ENCODE assay signal across 14 cellular contexts in the genomic region with DNA sequence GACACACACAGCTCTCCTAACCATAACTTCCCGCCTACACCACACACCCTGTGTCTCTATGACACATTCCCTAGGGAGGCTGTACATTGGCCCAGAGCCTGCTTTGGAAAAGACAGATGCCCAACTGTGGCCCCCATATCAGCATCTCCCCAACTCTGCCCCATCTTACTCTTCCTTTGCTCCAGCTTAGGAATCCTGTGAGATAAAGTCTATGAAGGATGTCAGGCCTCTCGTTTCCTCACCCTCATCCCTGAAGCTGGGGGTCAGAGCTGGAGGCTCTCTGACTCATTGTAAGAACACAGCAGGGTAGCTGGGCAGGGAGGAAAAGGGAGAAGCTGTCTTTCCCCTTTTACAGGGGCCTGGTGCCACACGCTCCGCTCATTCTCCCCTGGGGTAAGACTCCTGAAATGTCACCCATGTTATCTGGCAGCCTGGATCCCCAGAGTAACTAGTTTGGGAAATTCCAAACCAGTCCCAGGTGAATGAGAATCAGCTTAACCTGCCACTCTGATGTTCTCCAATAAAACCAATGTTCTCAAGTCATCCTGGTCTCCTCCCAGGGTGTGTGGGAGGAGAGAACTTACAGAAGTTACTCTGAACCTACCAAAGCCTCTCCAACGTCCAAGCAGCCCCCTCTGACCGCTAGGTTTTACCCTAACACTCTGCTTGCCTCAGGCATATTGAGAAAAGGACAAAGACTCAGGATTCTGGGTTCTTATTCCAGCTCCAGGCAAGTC. TPM values are rescaled to one million over a fixed set of nuclear protein-coding genes. Genes with fewer than 3 reads are reported as not detected.
DNase-seq lines count a peak whose midpoint lies in the region; ATAC-seq, FAIRE-seq and TF ChIP-seq lines count a peak whose summit lies in the region.
"Had no signal": no experiment of that assay in that cellular context is flagged by ENCODE, and none has a peak within 500 bp of the region (broad histone marks: within the 10 kb centered on the region; RNA-seq: fewer than 3 reads in every experiment).

No MANE protein-coding gene starts in this region.

- H3K79me2 ChIP-seq in astrocyte (ENCODE audit: insufficient read depth, low read length) (peaks cover 3% of the 10 kb centered on the region), hepatocyte (no peaks in the 10 kb centered on the region)

- TF ChIP-seq EP300 in A549 (IDR thresholded peaks at IDR 0.05) = no peak

- H3K9ac ChIP-seq in astrocyte (ENCODE audit: low read length) = peak overlapping the region; percentile 11

- no peaks in the 10 kb centered on the region for H3K36me3 ChIP-seq in astrocyte (ENCODE audit: insufficient read depth, low read length)
- no peaks in the 10 kb centered on the region for H3K36me3 ChIP-seq in hepatocyte (replicated peaks; ENCODE audit: insufficient read depth, low read depth)

- no peak for TF ChIP-seq RAD21 in A549 (conservative IDR thresholded peaks at IDR 0.05 in 1 of 2, IDR thresholded peaks at IDR 0.05 in 1 of 2)

- H3K4me3 ChIP-seq in A549 (no peak overlapping the region), astrocyte (ENCODE audit: insufficient read depth, low read depth, low read length) (no peak overlapping the region), hepatocyte (no peak overlapping the region)

- peak overlapping the region in 1 of 2 experiments; percentile 47; a peak in 3 of 6 replicates for H3K27ac ChIP-seq in A549
- peak overlapping the region; percentile 8 for H3K27ac ChIP-seq in astrocyte (ENCODE audit: low read depth, low read length)
- H3K27ac ChIP-seq in hepatocyte = peak overlapping the region; percentile 27
- H3K27ac ChIP-seq: C4-2B, VCaP had no signal

- no peaks in the 10 kb centered on the region for H3K9me2 ChIP-seq in hepatocyte (replicated peaks; ENCODE audit: insufficient read depth)

- H3K4me2 ChIP-seq in A549 (peak overlapping the region; percentile 5; the same call in 2 of the 3 replicates), astrocyte (ENCODE audit: low read length) (peak overlapping the region; percentile 61), hepatocyte (no peak overlapping the region)

- peak overlapping the region; percentile 87 for H3K27ac Mint-ChIP-seq in astrocyte (ENCODE audit: unreplicated experiment)
- H3K27ac Mint-ChIP-seq in activated naive CD4-positive, alpha-beta T cell treated with anti-CD3 and anti-CD28 coated beads for 36 hours = no peak overlapping the region
- H3K27ac Mint-ChIP-seq: nephron progenitor cell had no signal

- WGBS in A549 (ENCODE audit: missing lambda C conversion rate) = 32% methylated on average over 6 of the region's 6 CpGs
- WGBS in hepatocyte (ENCODE audit: low lambda C conversion rate, missing lambda C conversion rate) = 73% methylated on average over 6 of the region's 6 CpGs

- peaks cover 16% of the 10 kb centered on the region for H3K4me1 Mint-ChIP-seq in astrocyte (ENCODE audit: low read depth, unreplicated experiment)
- peaks cover 10% of the 10 kb centered on the region for H3K4me1 Mint-ChIP-seq in activated naive CD4-positive, alpha-beta T cell treated with anti-CD3 and anti-CD28 coated beads for 36 hours (ENCODE audit: low read depth)

- no peak overlapping the region for H2AFZ ChIP-seq in astrocyte (ENCODE audit: low read depth, low read length)
- H2AFZ ChIP-seq in hepatocyte = no peak overlapping the region

- FAIRE-seq in A549 (lab: Jason Lieb, UNC) (no peak), astrocyte (lab: Jason Lieb, UNC) (no peak)
- FAIRE-seq: H1 had no signal

- H3K4me3 Mint-ChIP-seq in astrocyte (ENCODE audit: unreplicated experiment) = peak overlapping the region; percentile 50
- no peak overlapping the region for H3K4me3 Mint-ChIP-seq in activated naive CD4-positive, alpha-beta T cell treated with anti-CD3 and anti-CD28 coated beads for 36 hours
- H3K4me3 Mint-ChIP-seq: nephron progenitor cell had no signal

- in situ Hi-C loops in KBM-7 (cut with MboI; ENCODE audit: low pct_unique_long_range_greater_than_20kb, low sequenced_read_pairs) = no loop called here

- no peaks in the 10 kb centered on the region for H3K9me3 Mint-ChIP-seq in astrocyte (ENCODE audit: unreplicated experiment)
- H3K9me3 Mint-ChIP-seq in activated naive CD4-positive, alpha-beta T cell treated with anti-CD3 and anti-CD28 coated beads for 36 hours = no peaks in the 10 kb centered on the region
- H3K9me3 Mint-ChIP-seq: nephron progenitor cell had no signal

- peak in 1 of 2 experiments; percentile 78 for DNase-seq in A549 (ENCODE audit: low read depth in 1 of 2, low spot score in 1 of 2)
- peak; percentile 67 for DNase-seq in HPDE6-E6E7 (ENCODE audit: extremely low spot score)
- peak; percentile 41 for DNase-seq in astrocyte (ENCODE audit: low read depth)
- no peak for DNase-seq in hepatocyte (ENCODE audit: low spot score)
- DNase-seq in T-helper 9 cell = no peak
- no peak for DNase-seq in activated CD8-positive, alpha-beta memory T cell treated with anti-CD3 and anti-CD28 coated beads, Interleukin-2, amount 50 U/mL, for 4 hours
- no peak for DNase-seq in KBM-7
- DNase-seq in activated naive CD4-positive, alpha-beta T cell treated with anti-CD3 and anti-CD28 coated beads for 36 hours = no peak
- DNase-seq: activated naive CD4-positive, alpha-beta T cell treated with Interleukin-2 at 50 U/mL for 16 hours; NCI-H748 treated with DMSO at 0.1 percent for 48 hours; nephron progenitor cell had no signal

- POLR2A ChIA-PET in A549 (lab: Yijun Ruan, JAX) = interaction anchor here (0.7 to 1.0 kb wide), 3 partner anchors 11 to 38 kb away, joined by 3 read pairs; no protein-coding TSS in a partner anchor

- ATAC-seq in A549 = peak; percentile 61 to 66

- CTCF ChIA-PET in A549 (lab: Yijun Ruan, JAX) = interaction anchor here (0.8 to 16.5 kb wide), 16 partner anchors 9 to 178 kb away, joined by 3 to 195 read pairs (median 4); a partner anchor contains a TSS
- CTCF ChIA-PET in activated naive CD4-positive, alpha-beta T cell treated with anti-CD3 and anti-CD28 coated beads for 36 hours (lab: Charles Lee) = interaction anchor here (1.0 to 2.3 kb wide), 5 partner anchors 11 to 167 kb away, joined by 3 to 9 read pairs (median 5); no protein-coding TSS in a partner anchor

- H3K27me3 Mint-ChIP-seq in astrocyte (ENCODE audit: low read depth, unreplicated experiment) = no peaks in the 10 kb centered on the region
- H3K27me3 Mint-ChIP-seq in activated naive CD4-positive, alpha-beta T cell treated with anti-CD3 and anti-CD28 coated beads for 36 hours (ENCODE audit: low read depth) = no peaks in the 10 kb centered on the region

- intact Hi-C loops in activated naive CD4-positive, alpha-beta T cell treated with anti-CD3 and anti-CD28 coated beads for 36 hours (cut with micrococcal nuclease) = no loop called here

- H3K36me3 Mint-ChIP-seq in astrocyte (ENCODE audit: low read depth, unreplicated experiment) = peaks cover 6% of the 10 kb centered on the region
- H3K36me3 Mint-ChIP-seq in activated naive CD4-positive, alpha-beta T cell treated with anti-CD3 and anti-CD28 coated beads for 36 hours (ENCODE audit: low read depth) = peaks cover 7% of the 10 kb centered on the region

- peaks cover 30% of the 10 kb centered on the region for H3K4me1 ChIP-seq in A549
- peaks cover 19% of the 10 kb centered on the region for H3K4me1 ChIP-seq in astrocyte (ENCODE audit: insufficient read depth, low read length)
- peaks cover 16% of the 10 kb centered on the region for H3K4me1 ChIP-seq in hepatocyte (ENCODE audit: insufficient read depth)

- TF ChIP-seq CTCF in A549 (IDR thresholded peaks at IDR 0.05) = no peak
- no peak for TF ChIP-seq CTCF in astrocyte (IDR thresholded peaks at IDR 0.05; ENCODE audit: insufficient read depth, low read depth, low read length)
- TF ChIP-seq CTCF in hepatocyte (IDR thresholded peaks at IDR 0.05; ENCODE audit: poor library complexity) = no peak

- peaks cover 18% of the 10 kb centered on the region for H4K20me1 ChIP-seq in astrocyte (ENCODE audit: insufficient read depth, low read length)
- no peaks in the 10 kb centered on the region for H4K20me1 ChIP-seq in hepatocyte (ENCODE audit: insufficient read depth, poor library complexity, severe bottlenecking)

- TF ChIP-seq POLR2A in A549 (IDR thresholded peaks at IDR 0.05; ENCODE audit: low read length) = no peak

- H3K9me3 ChIP-seq in A549 = no peaks in the 10 kb centered on the region
- no peaks in the 10 kb centered on the region for H3K9me3 ChIP-seq in astrocyte (ENCODE audit: insufficient read depth, low read depth, low read length)
- no peaks in the 10 kb centered on the region for H3K9me3 ChIP-seq in hepatocyte (ENCODE audit: low read depth)

- H3K27me3 ChIP-seq in astrocyte (ENCODE audit: insufficient read depth, low read length) = no peaks in the 10 kb centered on the region
- no peaks in the 10 kb centered on the region for H3K27me3 ChIP-seq in hepatocyte

RNA-seq across cellular contexts. Expression of a gene that starts 2.8 kb away (rescaled TPM):
- polyA plus RNA-seq in A549 (2011; rRNA removed) = 3.7 and 4.1 TPM in 2 replicates
- 4.6 and 5.6 TPM in 2 replicates for polyA plus RNA-seq in A549 (2012; cell fraction: cytosol; rRNA removed)
- polyA plus RNA-seq in A549 (2012; cell fraction: nucleus; rRNA removed) = 43.7 and 49.2 TPM in 2 replicates
- 4.7 to 4.8 TPM (median 4.8 TPM) in 3 replicates for polyA plus RNA-seq in A549 (2017; fragmentation: RNase III; extraction: RNeasy Plus Mini Kit Qiagen cat#74134 plus additional on column Dnase treatment)
- polyA minus RNA-seq in A549 (2011; rRNA and poly(A)+ RNA removed) = 5.9 and 6.8 TPM in 2 replicates
- 6.8 and 7.0 TPM in 2 replicates for total RNA-seq in astrocyte
- total RNA-seq in hepatocyte = 4.0 and 4.9 TPM in 2 replicates
- polyA plus RNA-seq in hepatocyte = 4.2 and 6.0 TPM in 2 replicates
- total RNA-seq in activated naive CD4-positive, alpha-beta T cell treated with anti-CD3 and anti-CD28 coated beads for 36 hours = 1 to 10 TPM; 3.1 to 4.0 TPM

RNA-seq across cellular contexts. Expression of a gene that starts 39.0 kb away (rescaled TPM):
- polyA plus RNA-seq in A549 (2011; rRNA removed) = 13.8 and 15.3 TPM in 2 replicates
- polyA plus RNA-seq in A549 (2012; cell fraction: cytosol; rRNA removed) = 7.9 and 10.4 TPM in 2 replicates
- polyA plus RNA-seq in A549 (2012; cell fraction: nucleus; rRNA removed) = 8.6 and 10.5 TPM in 2 replicates
- polyA plus RNA-seq in A549 (2017; fragmentation: RNase III; extraction: RNeasy Plus Mini Kit Qiagen cat#74134 plus additional on column Dnase treatment) = 19.3 to 21.5 TPM (median 20.8 TPM) in 3 replicates
- polyA minus RNA-seq in A549 (2011; rRNA and poly(A)+ RNA removed) = 11.0 and 16.4 TPM in 2 replicates
- total RNA-seq in astrocyte = 30.7 and 31.2 TPM in 2 replicates
- total RNA-seq in hepatocyte = 10.3 and 12.6 TPM in 2 replicates
- polyA plus RNA-seq in hepatocyte = 23.8 and 24.2 TPM in 2 replicates
- 10 to 100 TPM; 12.3 to 13.0 TPM for total RNA-seq in activated naive CD4-positive, alpha-beta T cell treated with anti-CD3 and anti-CD28 coated beads for 36 hours

RNA-seq across cellular contexts. Expression of a gene that starts 39.8 kb away (rescaled TPM):
- polyA plus RNA-seq in A549 (2011; rRNA removed) (62.8 and 67.9 TPM in 2 replicates), A549 (2017; fragmentation: RNase III; extraction: RNeasy Plus Mini Kit Qiagen cat#74134 plus additional on column Dnase treatment) (44.5 to 48.2 TPM (median 45.5 TPM) in 3 replicates), hepatocyte (33.0 and 37.5 TPM in 2 replicates)
- 30.9 and 36.2 TPM in 2 replicates for polyA plus RNA-seq in A549 (2012; cell fraction: cytosol; rRNA removed)
- polyA plus RNA-seq in A549 (2012; cell fraction: nucleus; rRNA removed) = 79.2 and 100 TPM in 2 replicates
- polyA minus RNA-seq in A549 (2011; rRNA and poly(A)+ RNA removed) = 51.1 and 56.5 TPM in 2 replicates
- total RNA-seq in astrocyte (55.0 and 56.1 TPM in 2 replicates), hepatocyte (26.7 and 30.2 TPM in 2 replicates)
- 100 to 1,000 TPM; 104 TPM for total RNA-seq in activated naive CD4-positive, alpha-beta T cell treated with anti-CD3 and anti-CD28 coated beads for 36 hours

RNA-seq across cellular contexts. Expression of a gene that starts 58.3 kb away (rescaled TPM):
- polyA plus RNA-seq in A549 (2011; rRNA removed) (87.8 and 95.1 TPM in 2 replicates), A549 (2017; fragmentation: RNase III; extraction: RNeasy Plus Mini Kit Qiagen cat#74134 plus additional on column Dnase treatment) (60.4 to 70.1 TPM (median 64.8 TPM) in 3 replicates), hepatocyte (26.7 and 31.4 TPM in 2 replicates)
- 24.3 and 30.5 TPM in 2 replicates for polyA plus RNA-seq in A549 (2012; cell fraction: cytosol; rRNA removed)
- polyA plus RNA-seq in A549 (2012; cell fraction: nucleus; rRNA removed) = 28.3 and 28.4 TPM in 2 replicates
- polyA minus RNA-seq in A549 (2011; rRNA and poly(A)+ RNA removed) = 32.5 and 33.0 TPM in 2 replicates
- total RNA-seq in astrocyte (81.9 and 83.3 TPM in 2 replicates), hepatocyte (71.9 and 81.6 TPM in 2 replicates)
- total RNA-seq in activated naive CD4-positive, alpha-beta T cell treated with anti-CD3 and anti-CD28 coated beads for 36 hours = 10 to 100 TPM; 72.1 to 72.2 TPM

Comparison
In these comparisons a context has a peak if more than half of its experiments do, and no peak if none do; other contexts are left out.
1. DNase-seq: peak in HPDE6-E6E7 (single experiment) and astrocyte (single experiment); none in hepatocyte (single experiment), T-helper 9 cell (single experiment), activated CD8-positive, alpha-beta memory T cell treated with anti-CD3 and anti-CD28 coated beads, Interleukin-2, amount 50 U/mL, for 4 hours (single experiment), KBM-7 (single experiment) and activated naive CD4-positive, alpha-beta T cell treated with anti-CD3 and anti-CD28 coated beads for 36 hours (single experiment).